In genomic region chr6:45377555-45378323, GRCh38 we compare ENCODE assay signal across 8 cellular contexts. TPM values are rescaled to one million over a fixed set of nuclear protein-coding genes. Genes with fewer than 3 reads are reported as not detected.
DNase-seq lines count a peak whose midpoint lies in the region; ATAC-seq and TF ChIP-seq lines count a peak whose summit lies in the region.

Gene SUPT3H (minus strand): TSS chr6:45377934.

- H3K9me3 ChIP-seq in upper lobe of right lung = no peaks in the 10 kb centered on the region

- no peaks in the 10 kb centered on the region for H3K36me3 ChIP-seq in upper lobe of right lung

- intact Hi-C loops in left cardiac atrium (cut with DNase I) (no loop called here), posterior vena cava (cut with DNase I) (loop anchor here in 1 of 2 donors (2.0 kb wide), 1 partner anchor 39 kb away; no protein-coding TSS in a partner anchor), upper lobe of right lung (cut with DNase I) (no loop called here)

- ATAC-seq in HG02642 (IDR thresholded peaks at IDR 0.05; ENCODE audit: poor library complexity, unreplicated experiment) (peak; percentile 96), left cardiac atrium (peak; percentile 97 to 98), upper lobe of right lung (peak; percentile 96)

- peak within 1 kb of the TSS; percentile 82 for H3K4me3 ChIP-seq in upper lobe of right lung

- H3K27ac ChIP-seq in adipose tissue (ENCODE audit: low read depth, low read length) (peak within 1 kb of the TSS; percentile 93), upper lobe of right lung (peak within 1 kb of the TSS; percentile 96)

- TF ChIP-seq CTCF in GM12872 (IDR thresholded peaks at IDR 0.05; ENCODE audit: insufficient read depth, low read depth, low read length) = 0 out of 3 replicates have a peak, but pooled peaks have one; percentile 12
- TF ChIP-seq CTCF in upper lobe of right lung (IDR thresholded peaks at IDR 0.05) = peak; percentile 23

- peaks cover 15% of the 10 kb centered on the region for H3K4me1 ChIP-seq in upper lobe of right lung

- no peaks in the 10 kb centered on the region for H3K27me3 ChIP-seq in upper lobe of right lung

- WGBS in adipose tissue, 3 donors = 0 to 1% (median 0%) methylated on average over 70 to 75 of the region's 75 CpGs

- DNase-seq in NCI-H1105 treated with DMSO at 0.1 percent for 48 hours (lab: John Stamatoyannopoulos, UW) (peak; percentile 88), SW480 (ENCODE audit: low spot score) (peak; percentile 86), left cardiac atrium (peak; percentile 94), posterior vena cava (ENCODE audit: low spot score) (peak; percentile 97), upper lobe of right lung (peak; percentile 97)

RNA-seq across cellular contexts. Expression of gene SUPT3H, which starts in this region (rescaled TPM):
- 1 to 10 TPM; 4.5 to 7.4 (median 6.6) TPM for polyA plus RNA-seq in adipose tissue
- 1 to 10 TPM; 3.2 to 4.3 TPM for total RNA-seq in left cardiac atrium
- total RNA-seq in posterior vena cava = 10 to 100 TPM in 1 of 2 donors, 1 to 10 TPM in 1; 7.9 to 10.3 TPM
- total RNA-seq in upper lobe of right lung = 4.9 TPM

Comparison
In these comparisons a context has a peak if more than half of its experiments do, and no peak if none do; other contexts are left out.
1. Peak in every context shown above with its lines: DNase-seq, ATAC-seq, H3K4me3 ChIP-seq and H3K27ac ChIP-seq.